Comparison of ENCODE assay signal across 1 cellular context in genomic region chr3:177338697-177339219, GRCh38.
TF ChIP-seq lines count a peak whose summit lies in the region.

No MANE protein-coding gene starts in this region.

TF ChIP-seq in HepG2, 621 proteins besides CTCF, POLR2A, EP300 and RAD21 (continued from another document and continues in another):
- TF ChIP-seq MAFG (CRISPR knock-in tag; IDR thresholded peaks at IDR 0.05) (no peak), SRSF4 (IDR thresholded peaks at IDR 0.05; ENCODE audit: low read depth, low read length, poor library complexity, severe bottlenecking) (no peak), JUND (CRISPR knock-in tag; IDR thresholded peaks at IDR 0.05) (peak; percentile 36; the same call in 1 of the 2 replicates), ZNF619 (CRISPR knock-in tag; IDR thresholded peaks at IDR 0.05) (no peak), ZNF232 (CRISPR knock-in tag; IDR thresholded peaks at IDR 0.05; ENCODE audit: borderline replicate concordance) (no peak), SMC3 (IDR thresholded peaks at IDR 0.05; ENCODE audit: low read length) (peak; percentile 33; the same call in 1 of the 2 replicates), MYPOP (CRISPR knock-in tag; IDR thresholded peaks at IDR 0.05) (peak; percentile 34; the same call in 1 of the 2 replicates), ZNF382 (CRISPR knock-in tag; IDR thresholded peaks at IDR 0.05; ENCODE audit: borderline replicate concordance) (no peak), RBFOX2 (IDR thresholded peaks at IDR 0.05; ENCODE audit: low read depth, low read length) (0 out of 2 replicates have a peak, but pooled peaks have one; percentile 13), ZSCAN12 (CRISPR knock-in tag; IDR thresholded peaks at IDR 0.05) (no peak), MTERF4 (CRISPR knock-in tag; IDR thresholded peaks at IDR 0.05) (no peak), ONECUT2 (CRISPR knock-in tag; IDR thresholded peaks at IDR 0.05) (0 out of 2 replicates have a peak, but pooled peaks have one; percentile 17), ZEB1 (IDR thresholded peaks at IDR 0.05; ENCODE audit: insufficient replicate concordance, low read depth) (peak; percentile 80), ASH2L (IDR thresholded peaks at IDR 0.05; ENCODE audit: insufficient read length, low read depth, low read length) (no peak), DRAP1 (CRISPR knock-in tag; IDR thresholded peaks at IDR 0.05) (no peak), FOXC1 (CRISPR knock-in tag; IDR thresholded peaks at IDR 0.05; ENCODE audit: borderline replicate concordance) (no peak), ZNF367 (CRISPR knock-in tag; IDR thresholded peaks at IDR 0.05; ENCODE audit: borderline replicate concordance) (no peak), ZNF496 (CRISPR knock-in tag; IDR thresholded peaks at IDR 0.05; ENCODE audit: insufficient replicate concordance) (no peak), ZNF687 (CRISPR knock-in tag; IDR thresholded peaks at IDR 0.05) (no peak), TRIM24 (CRISPR knock-in tag; IDR thresholded peaks at IDR 0.05) (peak; percentile 86; the same call in 1 of the 2 replicates), DMAP1 (CRISPR knock-in tag; IDR thresholded peaks at IDR 0.05) (peak; percentile 34; the same call in 1 of the 2 replicates), CEBPG (CRISPR knock-in tag; IDR thresholded peaks at IDR 0.05) (peak; percentile 96), ZBTB10 (CRISPR knock-in tag; IDR thresholded peaks at IDR 0.05; ENCODE audit: borderline replicate concordance) (no peak), ZNF646 (CRISPR knock-in tag; IDR thresholded peaks at IDR 0.05) (peak; percentile 44; the same call in 1 of the 2 replicates), ZNF589 (CRISPR knock-in tag; conservative IDR thresholded peaks at IDR 0.05) (no peak), ZUFSP (CRISPR knock-in tag; IDR thresholded peaks at IDR 0.05; ENCODE audit: borderline replicate concordance) (no peak), SIN3B (IDR thresholded peaks at IDR 0.05; ENCODE audit: low read length) (no peak), AGO2 (optimal IDR thresholded peaks at IDR 0.05; ENCODE audit: low read depth, low read length) (no peak)
